Comparison of ENCODE assay signal across 7 cellular contexts in genomic region chr4:131742536-131743205, GRCh38.
DNase-seq lines count a peak whose midpoint lies in the region; ATAC-seq and TF ChIP-seq lines count a peak whose summit lies in the region.
"Not testable (repeated sequence)": the region's sequence is repeated elsewhere in the genome, so short reads cannot be mapped to it uniquely, and the experiment has no call there.

No MANE protein-coding gene starts in this region.

- not testable (repeated sequence) for H2BK12ac ChIP-seq in H9 (ENCODE audit: insufficient read length, low read depth, low read length)

- H3K27ac Mint-ChIP-seq in H9, neural progenitor cell: not testable (repeated sequence)

- H3K4me1 Mint-ChIP-seq in H9, neural progenitor cell: not testable (repeated sequence)

- H3K36me3 Mint-ChIP-seq in H9 (ENCODE audit: insufficient read depth in 1 of 3, low read depth in 3 of 3); neural progenitor cell: not testable (repeated sequence)

- H3K9ac ChIP-seq in H9 (ENCODE audit: extremely low read depth, insufficient read length, low read length); colonic mucosa (ENCODE audit: low read depth in 2 of 2, low read length in 2 of 2); neural progenitor cell: not testable (repeated sequence)

- not testable (repeated sequence) for H3K18ac ChIP-seq in H9 (ENCODE audit: insufficient read length, low read depth, low read length)

- WGBS in H9 (ENCODE audit: extremely low coverage, insufficient read length, low lambda C conversion rate) = no CpG with 5 or more reads among the region's 45 CpGs

- H2BK15ac ChIP-seq in H9 (ENCODE audit: low read depth, low read length) = not testable (repeated sequence)

- not testable (repeated sequence) for H3K4me1 ChIP-seq in H9 (ENCODE audit: insufficient read depth, low read length); colonic mucosa; neural progenitor cell

- not testable (repeated sequence) for H3K14ac ChIP-seq in H9 (ENCODE audit: insufficient read depth, low read length)

- not testable (repeated sequence) for H3K79me1 ChIP-seq in H9 (ENCODE audit: insufficient read depth, low read depth, low read length, poor library complexity, severe bottlenecking)

- not testable (repeated sequence) for TF ChIP-seq CTCF in H9 (conservative IDR thresholded peaks at IDR 0.05); colonic mucosa (IDR thresholded peaks at IDR 0.05); neural progenitor cell (IDR thresholded peaks at IDR 0.05)

- H2BK120ac ChIP-seq in H9 (ENCODE audit: low read depth, low read length, poor library complexity, severe bottlenecking) = not testable (repeated sequence)

- not testable (repeated sequence) for H4K20me1 ChIP-seq in H9 (ENCODE audit: control insufficient read depth, insufficient read depth, insufficient read length); neural progenitor cell (ENCODE audit: low read depth)

- not testable (repeated sequence) for H3K9me3 Mint-ChIP-seq in H9, neural progenitor cell

- not testable (repeated sequence) for H2BK5ac ChIP-seq in H9 (ENCODE audit: insufficient read length, low read length)

- not testable (repeated sequence) for H2AFZ ChIP-seq in H9 (ENCODE audit: low read length); neural progenitor cell (replicated peaks)

- H2BK20ac ChIP-seq in H9 (ENCODE audit: low read depth, low read length, poor library complexity, severe bottlenecking) = not testable (repeated sequence)

- not testable (repeated sequence) for H3K4me3 Mint-ChIP-seq in H9
- peak overlapping the region; percentile 40 for H3K4me3 Mint-ChIP-seq in neural progenitor cell

- not testable (repeated sequence) for H3K56ac ChIP-seq in H9 (ENCODE audit: insufficient read length, low read depth, low read length)

- H4K5ac ChIP-seq in H9 (ENCODE audit: insufficient read length, low read depth, low read length) = not testable (repeated sequence)

- H3T11ph ChIP-seq in H9 (ENCODE audit: low read length) = not testable (repeated sequence)

- not testable (repeated sequence) for H3K27me3 ChIP-seq in H9 (ENCODE audit: insufficient read depth, low read length); colonic mucosa; neural progenitor cell

- intact Hi-C loops in colonic mucosa (cut with DNase I); Right ventricle myocardium inferior (cut with DNase I): not testable (repeated sequence)

- H4K91ac ChIP-seq in H9 (ENCODE audit: insufficient read length, low read depth, low read length) = not testable (repeated sequence)

- H3K23me2 ChIP-seq in H9 (ENCODE audit: insufficient read length, low read depth, low read length, poor library complexity, severe bottlenecking) = not testable (repeated sequence)

- DNase-seq in H9 = peak; percentile 40
- DNase-seq in activated T-cell treated with anti-CD3 and anti-CD28 coated beads, Interleukin-2, amount 50 U/mL, for 1 hour = peak; percentile 24
- peak; percentile 66 for DNase-seq in activated effector memory CD4-positive, alpha-beta T cell treated with anti-CD3 and anti-CD28 coated beads, Interleukin-2, amount 50 U/mL, for 16 hours
- peak; percentile 29 for DNase-seq in colonic mucosa
- peak; percentile 75 for DNase-seq in Right ventricle myocardium inferior (ENCODE audit: missing footprints)
- not testable (repeated sequence) for DNase-seq in neural progenitor cell (ENCODE audit: low spot score)
- peak; percentile 7 for DNase-seq in stimulated activated CD4-positive, alpha-beta T cell treated with anti-CD3 and anti-CD28 coated beads, Interleukin-15, amount 100 ng/mL, for 24 hours

- not testable (repeated sequence) for H3K4me2 ChIP-seq in H9 (ENCODE audit: insufficient read depth, insufficient read length, low read length); neural progenitor cell

- not testable (repeated sequence) for H3K27me3 Mint-ChIP-seq in H9 (ENCODE audit: low read depth); neural progenitor cell (ENCODE audit: insufficient read depth, low read depth)

- not testable (repeated sequence) for H3K79me2 ChIP-seq in H9 (ENCODE audit: insufficient read depth, low read length); neural progenitor cell (ENCODE audit: low read depth)

- not testable (repeated sequence) for H4K8ac ChIP-seq in H9 (replicated peaks; ENCODE audit: insufficient read length, low read depth, low read length)

- ATAC-seq in Right ventricle myocardium inferior = not testable (repeated sequence)

- H2AK5ac ChIP-seq in H9 (ENCODE audit: insufficient read length, low read length) = not testable (repeated sequence)

- H3K4ac ChIP-seq in H9 (ENCODE audit: low read depth, low read length) = not testable (repeated sequence)

- not testable (repeated sequence) for H3K36me3 ChIP-seq in colonic mucosa, neural progenitor cell

- H3F3A ChIP-seq in neural progenitor cell (ENCODE audit: low read depth) = not testable (repeated sequence)

- H3K4me3 ChIP-seq in colonic mucosa, neural progenitor cell: not testable (repeated sequence)

- not testable (repeated sequence) for H3K9me3 ChIP-seq in H9 (ENCODE audit: control insufficient read depth, low read depth, low read length); colonic mucosa; neural progenitor cell (ENCODE audit: low read depth)

- H3K27ac ChIP-seq in H9 (ENCODE audit: insufficient read length, low read depth, low read length); colonic mucosa; neural progenitor cell: not testable (repeated sequence)

- not testable (repeated sequence) for H3K23ac ChIP-seq in H9 (ENCODE audit: insufficient read length, low read depth, low read length)
